8 cellular contexts compared by ENCODE assay signal in the genomic region with DNA sequence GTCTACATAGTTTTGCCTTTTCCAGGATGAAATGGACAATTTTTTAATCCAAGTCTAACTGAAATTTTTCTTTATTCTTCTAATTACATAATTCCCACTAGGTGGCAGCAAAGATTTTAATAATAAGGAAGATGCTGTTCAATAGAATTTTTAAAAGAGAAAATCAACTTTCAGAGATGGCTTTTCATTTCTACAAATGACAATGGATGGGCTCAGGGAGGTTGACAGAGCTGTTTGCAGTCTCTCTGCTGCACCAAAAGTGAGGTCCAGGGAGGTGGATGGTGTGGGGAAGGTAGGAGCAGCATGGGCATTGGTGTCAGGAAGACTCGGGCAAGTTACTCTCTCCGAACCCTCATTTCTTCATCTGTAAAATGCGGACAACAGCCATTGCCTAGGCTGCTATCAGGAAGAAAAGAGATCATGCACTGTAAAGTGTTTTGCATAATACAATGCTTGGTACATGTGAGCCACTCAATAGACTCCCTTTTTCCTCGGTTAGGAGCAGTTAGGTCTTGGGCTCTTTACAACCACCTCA.
DNase-seq lines count a peak whose midpoint lies in the region; ATAC-seq and TF ChIP-seq lines count a peak whose summit lies in the region.

No MANE protein-coding gene starts in this region.

- TF ChIP-seq POLR2A in transverse colon (IDR thresholded peaks at IDR 0.05), result no peak

- peak; percentile 49 for DNase-seq in DMS53 treated with DMSO at 0.1 percent for 48 hours (lab: John Stamatoyannopoulos, UW; ENCODE audit: unreplicated experiment)
- peak; percentile 63 for DNase-seq in NCI-H1048 (lab: John Stamatoyannopoulos, UW)
- peak; percentile 57 for DNase-seq in amniotic stem cell (lab: John Stamatoyannopoulos, UW)
- DNase-seq in iris pigment epithelial cell (ENCODE audit: low read depth), result peak; percentile 21
- DNase-seq in transverse colon, result no peak
- no peak for DNase-seq in MG63

- H3K9me3 ChIP-seq in transverse colon, result no peaks in the 10 kb centered on the region
- H3K9me3 ChIP-seq in MG63, result no peaks in the 10 kb centered on the region

- H3K27me3 ChIP-seq in transverse colon, result no peaks in the 10 kb centered on the region
- no peaks in the 10 kb centered on the region for H3K27me3 ChIP-seq in MG63

- in situ Hi-C loops in transverse colon (cut with MboI; ENCODE audit: low pct_ligation_motif_present in 1 of 4, low pct_unique_long_range_greater_than_20kb in 1 of 4, low sequenced_read_pairs in 3 of 4), result loop anchor here (5.0 to 10.0 kb wide), 3 partner anchors 144 to 234 kb away; no protein-coding TSS in a partner anchor

- 36% methylated on average over 4 of the region's 4 CpGs; no CpG with 5 or more reads in 1 of the 2 donors for WGBS in transverse colon (ENCODE audit: low coverage in 1 of 2), 2 donors

- peaks cover 0 to 22% (median 11%) of the 10 kb centered on the region in 4 donors for H3K4me1 ChIP-seq in transverse colon

- no peak for TF ChIP-seq EP300 in transverse colon (IDR thresholded peaks at IDR 0.05; ENCODE audit: low read depth)

- TF ChIP-seq CTCF in transverse colon (IDR thresholded peaks at IDR 0.05), result peak; percentile 54 to 78 (median 66)

- H3K36me3 ChIP-seq in transverse colon (no peaks in the 10 kb centered on the region), MG63 (peaks cover 28% of the 10 kb centered on the region)

- no peak for ATAC-seq in GM21529 (IDR thresholded peaks at IDR 0.05; ENCODE audit: unreplicated experiment)
- no peak for ATAC-seq in HG03565 (IDR thresholded peaks at IDR 0.05; ENCODE audit: unreplicated experiment)

- H3K27ac ChIP-seq in transverse colon, result peak overlapping the region; percentile 58 to 71 (median 68)

- peak overlapping the region in 1 of 4 donors; percentile 41 for H3K4me3 ChIP-seq in transverse colon
- H3K4me3 ChIP-seq in MG63, result no peak overlapping the region

- intact Hi-C loops in transverse colon (cut with DNase I; ENCODE audit: low total_unique reads), result loop anchor here (5.0 kb wide), 1 partner anchor 231 kb away; no protein-coding TSS in a partner anchor

Comparison
In these comparisons a context has a peak if more than half of its experiments do, and no peak if none do; other contexts are left out.
1. DNase-seq: peak in DMS53 treated with DMSO at 0.1 percent for 48 hours (single experiment), NCI-H1048 (single experiment), amniotic stem cell (single experiment) and iris pigment epithelial cell (single experiment); none in transverse colon (single experiment) and MG63 (single experiment).